8 cellular contexts compared by ENCODE assay signal in the genomic region with DNA sequence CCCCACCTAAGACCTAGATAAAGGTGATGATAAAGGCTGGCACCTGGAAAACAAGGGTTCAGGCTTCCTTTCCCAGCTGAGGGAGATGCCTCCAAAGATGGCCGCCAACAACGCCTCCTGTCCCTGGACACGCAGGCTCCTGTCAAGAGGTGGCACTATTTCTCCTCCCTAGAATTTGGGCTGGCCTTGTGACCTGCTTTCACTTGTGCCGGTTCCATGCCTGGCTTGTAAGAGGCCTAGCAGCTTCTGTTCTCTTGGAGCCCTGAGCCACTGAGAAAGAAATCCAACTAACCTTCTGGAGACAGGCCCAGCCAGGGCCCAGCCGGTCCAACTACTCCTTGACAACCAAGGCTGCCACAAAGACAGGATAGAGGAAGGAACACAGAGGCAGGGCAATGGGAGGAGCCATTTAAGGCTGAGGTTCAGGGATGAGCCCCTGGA.
DNase-seq lines count a peak whose midpoint lies in the region; ATAC-seq and TF ChIP-seq lines count a peak whose summit lies in the region.

No MANE protein-coding gene starts in this region.

- no peaks in the 10 kb centered on the region for H3K9me3 Mint-ChIP-seq in activated naive CD8-positive, alpha-beta T cell treated with anti-CD3 and anti-CD28 coated beads for 36 hours

- no peak overlapping the region for H3K27ac ChIP-seq in RWPE2 (ENCODE audit: poor library complexity, severe bottlenecking)
- H3K27ac ChIP-seq in cardiac muscle cell = no peak overlapping the region
- H3K27ac ChIP-seq in psoas muscle = no peak overlapping the region

- WGBS in psoas muscle, 3 donors = 43 to 62% (median 51%) methylated on average over 5 of the region's 5 CpGs

- no peak overlapping the region for H3K4me3 Mint-ChIP-seq in activated naive CD8-positive, alpha-beta T cell treated with anti-CD3 and anti-CD28 coated beads for 36 hours

- H3K9me3 ChIP-seq in RWPE2 (ENCODE audit: severe bottlenecking) (no peaks in the 10 kb centered on the region), cardiac muscle cell (ENCODE audit: low read depth) (no peaks in the 10 kb centered on the region), psoas muscle (no peaks in the 10 kb centered on the region)

- DNase-seq in BJ (ENCODE audit: low read depth) (no peak), RWPE2 (ENCODE audit: low spot score) (no peak), cardiac muscle cell (ENCODE audit: low read depth in 1 of 2, low spot score in 1 of 2) (peak; percentile 69 to 81), psoas muscle (peak; percentile 54 to 75), cortex of kidney (lab: John Stamatoyannopoulos, UW) (no peak)
- peak; percentile 53 for DNase-seq in activated naive CD8-positive, alpha-beta T cell treated with anti-CD3 and anti-CD28 coated beads for 36 hours

- CTCF ChIA-PET in BJ (lab: Yijun Ruan, JAX) = interaction anchor here (0.7 to 1.6 kb wide), 11 partner anchors 17 to 195 kb away, joined by 3 to 7 read pairs (median 4); no protein-coding TSS in a partner anchor

- peaks cover 3% of the 10 kb centered on the region; the same call in 1 of the 2 replicates for H3K27me3 ChIP-seq in BJ (ENCODE audit: control insufficient read depth, insufficient read depth, low read length)
- no peaks in the 10 kb centered on the region for H3K27me3 ChIP-seq in RWPE2 (ENCODE audit: insufficient read depth, poor library complexity, severe bottlenecking)
- H3K27me3 ChIP-seq in cardiac muscle cell = no peaks in the 10 kb centered on the region
- no peaks in the 10 kb centered on the region for H3K27me3 ChIP-seq in psoas muscle (ENCODE audit: insufficient read depth in 3 of 3, low read length in 2 of 3)

- H3K4me3 ChIP-seq in BJ (ENCODE audit: low read depth, low read length) (no peak overlapping the region), RWPE2 (ENCODE audit: severe bottlenecking) (no peak overlapping the region), cardiac muscle cell (no peak overlapping the region), psoas muscle (no peak overlapping the region)

- H3K4me1 ChIP-seq in RWPE2 (ENCODE audit: insufficient read depth, poor library complexity, severe bottlenecking) (no peaks in the 10 kb centered on the region), cardiac muscle cell (ENCODE audit: low read depth) (no peaks in the 10 kb centered on the region), psoas muscle (no peaks in the 10 kb centered on the region)

- POLR2A ChIA-PET in BJ (lab: Charles Lee) = no interaction called here

- no peaks in the 10 kb centered on the region for H3K27me3 Mint-ChIP-seq in activated naive CD8-positive, alpha-beta T cell treated with anti-CD3 and anti-CD28 coated beads for 36 hours

- intact Hi-C loops in psoas muscle (cut with DNase I) = loop anchor here (1.0 to 5.0 kb wide), 3 partner anchors 136 to 194 kb away; no protein-coding TSS in a partner anchor

- ATAC-seq in HG02610 (IDR thresholded peaks at IDR 0.05; ENCODE audit: unreplicated experiment) (peak; percentile 51), RWPE2 (ENCODE audit: low read depth) (peak; percentile 80), psoas muscle (peak; percentile 88 to 97 (median 94)), GM21786 (IDR thresholded peaks at IDR 0.05; ENCODE audit: unreplicated experiment) (no peak)

- H3K36me3 Mint-ChIP-seq in activated naive CD8-positive, alpha-beta T cell treated with anti-CD3 and anti-CD28 coated beads for 36 hours = no peaks in the 10 kb centered on the region

- H3K27ac Mint-ChIP-seq in activated naive CD8-positive, alpha-beta T cell treated with anti-CD3 and anti-CD28 coated beads for 36 hours = no peak overlapping the region

- H3K36me3 ChIP-seq in BJ (ENCODE audit: control insufficient read depth, insufficient read depth, low read length) = no peaks in the 10 kb centered on the region
- H3K36me3 ChIP-seq in RWPE2 (ENCODE audit: low read depth) = no peaks in the 10 kb centered on the region
- no peaks in the 10 kb centered on the region for H3K36me3 ChIP-seq in cardiac muscle cell
- H3K36me3 ChIP-seq in psoas muscle (ENCODE audit: insufficient read depth in 1 of 2, low read depth in 1 of 2) = no peaks in the 10 kb centered on the region

- TF ChIP-seq CTCF in BJ (IDR thresholded peaks at IDR 0.05; ENCODE audit: insufficient read depth, low read depth, low read length) = peak; percentile 49
- peak; percentile 76 for TF ChIP-seq CTCF in RWPE2 (IDR thresholded peaks at IDR 0.05; ENCODE audit: poor library complexity, severe bottlenecking)
- peak; percentile 56 for TF ChIP-seq CTCF in cardiac muscle cell (IDR thresholded peaks at IDR 0.05; ENCODE audit: low read depth, low read length)
- peak; percentile 43 for TF ChIP-seq CTCF in psoas muscle (IDR thresholded peaks at IDR 0.05)

- H3K4me1 Mint-ChIP-seq in activated naive CD8-positive, alpha-beta T cell treated with anti-CD3 and anti-CD28 coated beads for 36 hours = no peaks in the 10 kb centered on the region

Comparison
In these comparisons a context has a peak if more than half of its experiments do, and no peak if none do; other contexts are left out.
1. DNase-seq: peak in activated naive CD8-positive, alpha-beta T cell treated with anti-CD3 and anti-CD28 coated beads for 36 hours (single experiment), cardiac muscle cell (2 of 2) and psoas muscle (2 of 2); none in BJ (single experiment), RWPE2 (single experiment) and cortex of kidney (single experiment).
2. Peak in every context shown above with its lines, with median percentiles within 50 percentile points of each other: CTCF ChIP-seq.